10 cellular contexts compared by ENCODE assay signal in genomic region chr15:32669870-32670623, GRCh38. TPM values are rescaled to one million over a fixed set of nuclear protein-coding genes. Genes with fewer than 3 reads are reported as not detected.
DNase-seq lines count a peak whose midpoint lies in the region; ATAC-seq and TF ChIP-seq lines count a peak whose summit lies in the region.
"Had no signal": no experiment of that assay in that cellular context is flagged by ENCODE, and none has a peak within 500 bp of the region (broad histone marks: within the 10 kb centered on the region; RNA-seq: fewer than 3 reads in every experiment).

No MANE protein-coding gene starts in this region.

- TF ChIP-seq POLR2A in testis (IDR thresholded peaks at IDR 0.05) = no peak

- no peak overlapping the region for H3K4me3 ChIP-seq in testis

- TF ChIP-seq CTCF in glutamatergic neuron (IDR thresholded peaks at IDR 0.05; ENCODE audit: partially characterized antibody, unreplicated experiment) (no peak), testis (IDR thresholded peaks at IDR 0.05) (no peak), GM10248 (IDR thresholded peaks at IDR 0.05; ENCODE audit: control extremely low read depth, extremely low read depth, low read depth, missing control alignments) (no peak)

- peak; percentile 95 for DNase-seq in GM04503 (ENCODE audit: low read depth)
- DNase-seq in amniotic stem cell (lab: John Stamatoyannopoulos, UW) = peak; percentile 62
- DNase-seq in glutamatergic neuron = peak; percentile 59
- peak; percentile 85 for DNase-seq in renal cortical epithelial cell (ENCODE audit: low read depth)
- no peak for DNase-seq in testis
- DNase-seq in GM10248 (ENCODE audit: extremely low spot score) = no peak
- DNase-seq in DMS 273 (lab: John Stamatoyannopoulos, UW; ENCODE audit: unreplicated experiment) = no peak
- no peak for DNase-seq in effector memory CD8-positive, alpha-beta T cell
- DNase-seq: activated CD4-positive, alpha-beta T cell treated with anti-CD3 and anti-CD28 coated beads for 48 hours; NCI-H226 had no signal

- H3K4me1 ChIP-seq in testis = no peaks in the 10 kb centered on the region

- peak overlapping the region; percentile 73 for H3K27ac Mint-ChIP-seq in glutamatergic neuron (ENCODE audit: unreplicated experiment)
- H3K27ac Mint-ChIP-seq in effector memory CD8-positive, alpha-beta T cell = no peak overlapping the region

- CTCF ChIA-PET in GM10248 (lab: Yijun Ruan, JAX) = interaction anchor here (1.1 to 3.9 kb wide), 5 partner anchors 8 to 266 kb away, joined by 4 to 17 read pairs (median 6); no protein-coding TSS in a partner anchor

- intact Hi-C loops in testis (cut with DNase I; ENCODE audit: low total_unique reads) = loop anchor here (10.0 kb wide), 1 partner anchor 325 kb away; no protein-coding TSS in a partner anchor

- no peak overlapping the region for H3K27ac ChIP-seq in testis

- no peaks in the 10 kb centered on the region for H3K36me3 ChIP-seq in testis (ENCODE audit: low read depth, missing control alignments)

- H3K9me3 Mint-ChIP-seq in glutamatergic neuron (ENCODE audit: unreplicated experiment) = no peaks in the 10 kb centered on the region
- no peaks in the 10 kb centered on the region for H3K9me3 Mint-ChIP-seq in effector memory CD8-positive, alpha-beta T cell

- peaks cover 14% of the 10 kb centered on the region for H3K4me1 Mint-ChIP-seq in glutamatergic neuron (ENCODE audit: low read depth, unreplicated experiment)
- no peaks in the 10 kb centered on the region for H3K4me1 Mint-ChIP-seq in effector memory CD8-positive, alpha-beta T cell (ENCODE audit: low read depth in 2 of 2)

- H3K9me3 ChIP-seq in testis = no peaks in the 10 kb centered on the region

- ATAC-seq in effector memory CD8-positive, alpha-beta T cell (replicated peaks) = no peak

- WGBS in testis, 2 donors = 47 to 48% methylated on average over 6 of the region's 6 CpGs

- H3K27me3 ChIP-seq in testis = no peaks in the 10 kb centered on the region

- POLR2A ChIA-PET in GM10248 (lab: Yijun Ruan, JAX) = interaction anchor here (0.7 kb wide), 1 partner anchor 81 kb away, joined by 3 read pairs; no protein-coding TSS in a partner anchor

- H3K4me3 Mint-ChIP-seq in glutamatergic neuron (ENCODE audit: unreplicated experiment) = peak overlapping the region; percentile 48
- H3K4me3 Mint-ChIP-seq in effector memory CD8-positive, alpha-beta T cell = no peak overlapping the region

- H3K27me3 Mint-ChIP-seq in glutamatergic neuron (ENCODE audit: unreplicated experiment) = peaks cover 3% of the 10 kb centered on the region
- H3K27me3 Mint-ChIP-seq in effector memory CD8-positive, alpha-beta T cell = no peaks in the 10 kb centered on the region

- H3K36me3 Mint-ChIP-seq in glutamatergic neuron (ENCODE audit: unreplicated experiment) = no peaks in the 10 kb centered on the region
- no peaks in the 10 kb centered on the region for H3K36me3 Mint-ChIP-seq in effector memory CD8-positive, alpha-beta T cell (ENCODE audit: insufficient read depth)

RNA-seq across cellular contexts. Expression of gene SCG5, which starts 28.5 kb away (rescaled TPM):
- total RNA-seq in glutamatergic neuron (ENCODE audit: unreplicated experiment) (46.0 TPM), renal cortical epithelial cell (2.4 and 12.0 TPM in 2 replicates), testis (10 to 100 TPM; 10.6 to 10.9 TPM)
- polyA plus RNA-seq in testis (ENCODE audit: insufficient read depth, low read depth, low replicate concordance) = 38.3 TPM

RNA-seq across cellular contexts. Expression of gene GREM1, which starts 47.8 kb away (rescaled TPM):
- not detected for total RNA-seq in glutamatergic neuron (ENCODE audit: unreplicated experiment)
- 4.2 and 9.7 TPM in 2 replicates for total RNA-seq in renal cortical epithelial cell
- 1 to 10 TPM; 1.6 to 1.8 TPM for total RNA-seq in testis
- polyA plus RNA-seq in testis (ENCODE audit: insufficient read depth, low read depth, low replicate concordance) = 1.4 TPM

RNA-seq across cellular contexts. Expression of gene ARHGAP11A, which starts 54.7 kb away (rescaled TPM):
- total RNA-seq in glutamatergic neuron (ENCODE audit: unreplicated experiment) (8.9 TPM), renal cortical epithelial cell (4.5 and 14.1 TPM in 2 replicates), testis (10 to 100 TPM in 1 of 2 donors, 1 to 10 TPM in 1; 9.8 to 12.6 TPM)
- 14.8 TPM for polyA plus RNA-seq in testis (ENCODE audit: insufficient read depth, low read depth, low replicate concordance)

Comparison
In these comparisons a context has a peak if more than half of its experiments do, and no peak if none do; other contexts are left out.
1. DNase-seq: peak in GM04503 (single experiment), amniotic stem cell (single experiment), glutamatergic neuron (single experiment) and renal cortical epithelial cell (single experiment); none in testis (single experiment), GM10248 (single experiment), DMS 273 (single experiment) and effector memory CD8-positive, alpha-beta T cell (0 of 3).